Comparison of ENCODE assay signal across 37 cellular contexts in the genomic region with DNA sequence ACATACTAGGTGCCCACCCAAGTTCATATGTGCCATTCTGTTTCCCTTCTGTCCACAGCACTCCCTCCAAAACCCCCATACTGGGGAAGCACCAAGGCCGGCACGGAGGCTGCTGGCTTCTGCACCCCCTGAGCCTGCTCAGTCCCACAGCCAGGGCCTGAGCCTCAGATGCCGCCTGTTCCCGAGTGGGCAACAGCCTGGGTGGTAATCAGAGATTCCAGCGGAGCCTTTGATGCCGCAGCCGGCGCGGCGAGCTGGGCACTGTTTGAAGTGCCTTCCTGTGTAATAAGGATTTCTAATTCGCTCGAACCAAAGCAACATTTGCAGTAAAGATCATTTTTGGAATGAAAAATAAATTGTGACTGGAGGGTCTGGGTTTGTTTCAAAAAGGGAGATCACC.
"Had no signal": no experiment of that assay in that cellular context is flagged by ENCODE, and none has a peak within 500 bp of the region (broad histone marks: within the 10 kb centered on the region; RNA-seq: fewer than 3 reads in every experiment).

No MANE protein-coding gene starts in this region.

- ATAC-seq: activated CD4-positive, CD25-positive, alpha-beta regulatory T cell treated with anti-CD3 and anti-CD28 coated beads, Interleukin-2, amount 50 U/mL, for 24 hours; activated CD8-positive, alpha-beta memory T cell treated with anti-CD3 and anti-CD28 coated beads, Interleukin-2, amount 10 ng/mL, durations not matched to agents 7 days and 5 days; activated CD8-positive, alpha-beta T cell treated with anti-CD3 and anti-CD28 coated beads for 36 hours; activated naive CD8-positive, alpha-beta T cell treated with anti-CD3 and anti-CD28 coated beads, Interleukin-2, amount 50 U/mL, for 24 hours; body of pancreas; esophagus mucosa; T-helper 17 cell had no signal

- H3K36me3 ChIP-seq: adrenal gland, breast epithelium, cardiac muscle cell, colonic mucosa, WERI-Rb-1 had no signal

- H3K4me3 Mint-ChIP-seq: activated B cell treated with CpG ODN at 0.5 μM for 24 hours; activated CD8-positive, alpha-beta memory T cell treated with anti-CD3 and anti-CD28 coated beads, Interleukin-2, amount 10 ng/mL, durations not matched to agents 7 days and 5 days; activated CD8-positive, alpha-beta T cell treated with anti-CD3 and anti-CD28 coated beads for 36 hours; activated naive CD4-positive, alpha-beta T cell treated with anti-CD3 and anti-CD28 coated beads for 36 hours; activated naive CD4-positive, alpha-beta T cell treated with anti-CD3 and anti-CD28 coated beads, Interleukin-2, amount 50 U/mL, for 24 hours; activated naive CD8-positive, alpha-beta T cell treated with anti-CD3 and anti-CD28 coated beads for 36 hours; activated naive CD8-positive, alpha-beta T cell treated with anti-CD3 and anti-CD28 coated beads, Interleukin-2, amount 50 U/mL, for 24 hours; activated T-helper 1 cell treated with anti-CD3 and anti-CD28 coated beads, Interleukin-12 subunit alpha, Interleukin-12 subunit beta, Interleukin-2, Interleukin-4 antibody, amounts not matched to agents 30 ng/mL and 10 ng/mL and 1 ng/mL, durations not matched to agents 14 hours and 24 hours and 36 hours; endodermal cell; T-helper 17 cell; T-helper 2 cell treated with Interferon-gamma antibody and Interleukin-4, amounts not matched to agents 5 μg/mL and 100 μg/mL, for 36 hours had no signal

- H3K9me3 ChIP-seq: adrenal gland, body of pancreas, breast epithelium, colonic mucosa had no signal

- H3K27ac ChIP-seq: adrenal gland, body of pancreas, breast epithelium, cardiac muscle cell, colonic mucosa, dorsolateral prefrontal cortex, WERI-Rb-1 had no signal

- DNase-seq: activated B cell treated with CpG ODN at 0.5 μM for 24 hours; activated CD4-positive, alpha-beta T cell treated with anti-CD3 and anti-CD28 coated beads for 48 hours; activated CD4-positive, alpha-beta T cell treated with anti-CD3 and anti-CD28 coated beads, Interleukin-2, amount 50 U/mL, for 1 hour; activated CD4-positive, alpha-beta T cell treated with anti-CD3 and anti-CD28 coated beads, Interleukin-2, amount 50 U/mL, for 48 hours; activated CD8-positive, alpha-beta memory T cell treated with anti-CD3 and anti-CD28 coated beads, Interleukin-2, amount 10 ng/mL, durations not matched to agents 7 days and 5 days; activated CD8-positive, alpha-beta memory T cell treated with anti-CD3 and anti-CD28 coated beads, Interleukin-2, amount 50 U/mL, for 4 hours; activated CD8-positive, alpha-beta T cell treated with anti-CD3 and anti-CD28 coated beads for 36 hours; activated effector memory CD4-positive, alpha-beta T cell treated with anti-CD3 and anti-CD28 coated beads, Interleukin-2, amount 50 U/mL, for 16 hours; activated naive CD4-positive, alpha-beta T cell treated with anti-CD3 and anti-CD28 coated beads for 36 hours; activated naive CD8-positive, alpha-beta T cell treated with anti-CD3 and anti-CD28 coated beads for 36 hours; activated naive CD8-positive, alpha-beta T cell treated with anti-CD3 and anti-CD28 coated beads, Interleukin-2, amount 50 U/mL, for 24 hours; activated T-cell treated with anti-CD3 and anti-CD28 coated beads, Interleukin-2, amount 50 U/mL, for 1 hour; activated T-cell treated with anti-CD3 and anti-CD28 coated beads, Interleukin-2, amount 50 U/mL, for 48 hours; adrenal gland; amygdala; aorta; body of pancreas; central memory CD4-positive, alpha-beta T cell; cerebellar nuclear complex; colonic mucosa; dorsolateral prefrontal cortex; effector memory CD4-positive, alpha-beta T cell; endodermal cell; foreskin fibroblast; head of caudate nucleus; T-helper 1 cell; T-helper 17 cell; T1000; WERI-Rb-1 had no signal

- H3K27me3 Mint-ChIP-seq: activated B cell treated with CpG ODN at 0.5 μM for 24 hours; activated CD8-positive, alpha-beta memory T cell treated with anti-CD3 and anti-CD28 coated beads, Interleukin-2, amount 10 ng/mL, durations not matched to agents 7 days and 5 days; activated CD8-positive, alpha-beta T cell treated with anti-CD3 and anti-CD28 coated beads for 36 hours; activated naive CD4-positive, alpha-beta T cell treated with anti-CD3 and anti-CD28 coated beads, Interleukin-2, amount 50 U/mL, for 24 hours; activated naive CD8-positive, alpha-beta T cell treated with anti-CD3 and anti-CD28 coated beads for 36 hours; activated naive CD8-positive, alpha-beta T cell treated with anti-CD3 and anti-CD28 coated beads, Interleukin-2, amount 50 U/mL, for 24 hours had no signal

- H3K4me1 Mint-ChIP-seq: activated B cell treated with CpG ODN at 0.5 μM for 24 hours; activated CD8-positive, alpha-beta memory T cell treated with anti-CD3 and anti-CD28 coated beads, Interleukin-2, amount 10 ng/mL, durations not matched to agents 7 days and 5 days; activated naive CD4-positive, alpha-beta T cell treated with anti-CD3 and anti-CD28 coated beads, Interleukin-2, amount 50 U/mL, for 24 hours; activated naive CD8-positive, alpha-beta T cell treated with anti-CD3 and anti-CD28 coated beads for 36 hours; activated naive CD8-positive, alpha-beta T cell treated with anti-CD3 and anti-CD28 coated beads, Interleukin-2, amount 50 U/mL, for 24 hours; T-helper 17 cell had no signal

- H3K36me3 Mint-ChIP-seq: activated CD8-positive, alpha-beta memory T cell treated with anti-CD3 and anti-CD28 coated beads, Interleukin-2, amount 10 ng/mL, durations not matched to agents 7 days and 5 days; activated naive CD4-positive, alpha-beta T cell treated with anti-CD3 and anti-CD28 coated beads, Interleukin-2, amount 50 U/mL, for 24 hours; activated naive CD8-positive, alpha-beta T cell treated with anti-CD3 and anti-CD28 coated beads for 36 hours had no signal

- H3K27ac Mint-ChIP-seq: activated B cell treated with CpG ODN at 0.5 μM for 24 hours; activated CD8-positive, alpha-beta memory T cell treated with anti-CD3 and anti-CD28 coated beads, Interleukin-2, amount 10 ng/mL, durations not matched to agents 7 days and 5 days; activated CD8-positive, alpha-beta T cell treated with anti-CD3 and anti-CD28 coated beads for 36 hours; activated naive CD4-positive, alpha-beta T cell treated with anti-CD3 and anti-CD28 coated beads for 36 hours; activated naive CD4-positive, alpha-beta T cell treated with anti-CD3 and anti-CD28 coated beads, Interleukin-2, amount 50 U/mL, for 24 hours; activated naive CD8-positive, alpha-beta T cell treated with anti-CD3 and anti-CD28 coated beads for 36 hours; activated naive CD8-positive, alpha-beta T cell treated with anti-CD3 and anti-CD28 coated beads, Interleukin-2, amount 50 U/mL, for 24 hours; activated T-helper 1 cell treated with anti-CD3 and anti-CD28 coated beads, Interleukin-12 subunit alpha, Interleukin-12 subunit beta, Interleukin-2, Interleukin-4 antibody, amounts not matched to agents 30 ng/mL and 10 ng/mL and 1 ng/mL, durations not matched to agents 14 hours and 24 hours and 36 hours; activated T-helper 2 cell treated with anti-CD3 and anti-CD28 coated beads, Interferon-gamma antibody, Interleukin-2, Interleukin-4, amounts not matched to agents 10 μg/mL and 5 μg/mL and 100 μg/mL, durations not matched to agents 14 hours and 24 hours and 36 hours; endodermal cell; T-helper 17 cell; T-helper 2 cell treated with Interferon-gamma antibody and Interleukin-4, amounts not matched to agents 5 μg/mL and 100 μg/mL, for 36 hours had no signal

- H3K27me3 ChIP-seq: adrenal gland, body of pancreas, breast epithelium, cardiac muscle cell, colonic mucosa had no signal

- H3K9me3 Mint-ChIP-seq: activated B cell treated with CpG ODN at 0.5 μM for 24 hours; activated CD8-positive, alpha-beta T cell treated with anti-CD3 and anti-CD28 coated beads for 36 hours; activated naive CD4-positive, alpha-beta T cell treated with anti-CD3 and anti-CD28 coated beads for 36 hours; activated naive CD4-positive, alpha-beta T cell treated with anti-CD3 and anti-CD28 coated beads, Interleukin-2, amount 50 U/mL, for 24 hours; activated naive CD8-positive, alpha-beta T cell treated with anti-CD3 and anti-CD28 coated beads for 36 hours; activated naive CD8-positive, alpha-beta T cell treated with anti-CD3 and anti-CD28 coated beads, Interleukin-2, amount 50 U/mL, for 24 hours; activated T-helper 1 cell treated with anti-CD3 and anti-CD28 coated beads, Interleukin-12 subunit alpha, Interleukin-12 subunit beta, Interleukin-2, Interleukin-4 antibody, amounts not matched to agents 30 ng/mL and 10 ng/mL and 1 ng/mL, durations not matched to agents 14 hours and 24 hours and 36 hours; activated T-helper 2 cell treated with anti-CD3 and anti-CD28 coated beads, Interferon-gamma antibody, Interleukin-2, Interleukin-4, amounts not matched to agents 10 μg/mL and 5 μg/mL and 100 μg/mL, durations not matched to agents 14 hours and 24 hours and 36 hours; endodermal cell; T-helper 2 cell treated with Interferon-gamma antibody and Interleukin-4, amounts not matched to agents 5 μg/mL and 100 μg/mL, for 36 hours had no signal

- H3K4me3 ChIP-seq: adrenal gland, body of pancreas, breast epithelium, cardiac muscle cell, colonic mucosa, dorsolateral prefrontal cortex had no signal

- H3K4me1 ChIP-seq: adrenal gland, body of pancreas, breast epithelium, colonic mucosa had no signal
